23 cellular contexts compared by ENCODE assay signal in the genomic region with DNA sequence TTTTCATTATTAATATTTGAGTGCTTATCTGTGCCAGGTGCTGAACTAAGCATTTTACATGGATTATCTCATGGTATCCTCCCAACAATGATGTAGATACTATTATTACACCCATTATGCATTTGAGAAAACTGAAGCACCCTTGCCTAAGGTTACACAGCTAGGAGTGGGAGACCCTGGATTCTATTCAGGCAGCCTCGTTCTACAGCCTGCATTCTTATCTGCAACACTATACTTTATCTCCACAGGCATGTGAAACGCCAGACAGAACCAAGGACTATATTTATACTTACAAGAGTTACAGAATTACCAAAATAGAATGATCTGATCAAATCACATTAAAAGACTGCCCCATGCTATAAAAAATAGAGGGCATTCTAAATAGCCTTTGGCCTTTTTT. TPM values are rescaled to one million over a fixed set of nuclear protein-coding genes. Genes with fewer than 3 reads are reported as not detected.
"Had no signal": no experiment of that assay in that cellular context is flagged by ENCODE, and none has a peak within 500 bp of the region (broad histone marks: within the 10 kb centered on the region; RNA-seq: fewer than 3 reads in every experiment).

No MANE protein-coding gene starts in this region.

- H3K9me3 ChIP-seq: ascending aorta, body of pancreas, Peyer's patch had no signal

- H3K27me3 ChIP-seq: ascending aorta, body of pancreas, Peyer's patch had no signal

- ATAC-seq: activated CD8-positive, alpha-beta memory T cell treated with anti-CD3 and anti-CD28 coated beads, Interleukin-2, amount 10 ng/mL, durations not matched to agents 7 days and 5 days; body of pancreas; WTC11 had no signal

- H3K27ac ChIP-seq: ascending aorta, body of pancreas, KMS-11, Peyer's patch, RWPE1 had no signal

- DNase-seq: activated CD4-positive, alpha-beta T cell treated with anti-CD3 and anti-CD28 coated beads for 48 hours; activated CD4-positive, alpha-beta T cell treated with anti-CD3 and anti-CD28 coated beads, Interleukin-2, amount 50 U/mL, for 4 hours; activated CD4-positive, CD25-positive, alpha-beta regulatory T cell treated with anti-CD3 and anti-CD28 coated beads, Interleukin-2, amount 50 U/mL, for 72 hours; activated CD8-positive, alpha-beta memory T cell treated with anti-CD3 and anti-CD28 coated beads, Interleukin-2, amount 10 ng/mL, durations not matched to agents 7 days and 5 days; activated effector memory CD4-positive, alpha-beta T cell treated with Interleukin-2 at 50 U/mL for 16 hours; activated naive CD4-positive, alpha-beta T cell; activated T-cell treated with anti-CD3 and anti-CD28 coated beads, Interleukin-2, amount 50 U/mL, for 24 hours; amniotic stem cell; body of pancreas; NCI-H1092; NCI-H1417; NCI-H1694; NCI-H2029; NCI-H510A treated with DMSO at 0.1 percent for 48 hours; NCI-H69; NK-92 treated with Interleukin-12 subunit alpha and Interleukin-12 subunit beta, amount 100 ng/mL, for 24 hours; Peyer's patch; SHP77 treated with DMSO at 0.1 percent for 48 hours had no signal

- H3K36me3 ChIP-seq: ascending aorta, Peyer's patch had no signal

- H3K4me3 ChIP-seq: ascending aorta, body of pancreas, Peyer's patch had no signal

- H3K4me1 ChIP-seq: ascending aorta, Peyer's patch had no signal

- FAIRE-seq: bronchial epithelial cell had no signal

RNA-seq across cellular contexts. Expression of a gene that starts 22.4 kb away (rescaled TPM):
- total RNA-seq: ascending aorta had no signal
